Comparison of ENCODE assay signal across 24 cellular contexts in genomic region chr4:133903029-133903428, GRCh38.
"Had no signal": no experiment of that assay in that cellular context is flagged by ENCODE, and none has a peak within 500 bp of the region (broad histone marks: within the 10 kb centered on the region; RNA-seq: fewer than 3 reads in every experiment).

No MANE protein-coding gene starts in this region.

- H3K9me3 ChIP-seq: colonic mucosa, esophagus squamous epithelium, gastroesophageal sphincter had no signal

- DNase-seq: colonic mucosa; cortex of kidney; dermis blood vessel endothelial cell; dorsolateral prefrontal cortex; effector CD4-positive, alpha-beta T cell; effector CD8-positive, alpha-beta T cell; effector memory CD4-positive, alpha-beta T cell; effector memory CD8-positive, alpha-beta T cell; endodermal cell; erythroblast; esophagus squamous epithelium; foreskin fibroblast; foreskin keratinocyte; foreskin melanocyte; gastrocnemius medialis; glutamatergic neuron; heart left ventricle; heart right ventricle had no signal

- ATAC-seq: effector memory CD8-positive, alpha-beta T cell; esophagus mucosa; foreskin keratinocyte; gastrocnemius medialis; gastroesophageal sphincter; heart left ventricle; heart right ventricle had no signal

- H3K4me1 ChIP-seq: colonic mucosa, esophagus muscularis mucosa, esophagus squamous epithelium, foreskin keratinocyte, gastrocnemius medialis, gastroesophageal sphincter, heart left ventricle, heart right ventricle had no signal

- H3K27ac Mint-ChIP-seq: dendritic cell treated with granulocyte-macrophage colony-stimulating factor and Interleukin-4, amounts not matched to agents 40 ng/mL and 50 ng/mL, for 4 days; effector memory CD8-positive, alpha-beta T cell; endodermal cell had no signal

- H3K9me3 Mint-ChIP-seq: dendritic cell treated with granulocyte-macrophage colony-stimulating factor and Interleukin-4, amounts not matched to agents 40 ng/mL and 50 ng/mL, for 4 days; endodermal cell had no signal

- H3K4me1 Mint-ChIP-seq: endodermal cell had no signal

- H3K4me3 ChIP-seq: colonic mucosa, coronary artery, dorsolateral prefrontal cortex, esophagus muscularis mucosa, esophagus squamous epithelium, gastrocnemius medialis, gastroesophageal sphincter, heart left ventricle, heart right ventricle had no signal

- H3K27me3 Mint-ChIP-seq: dendritic cell treated with granulocyte-macrophage colony-stimulating factor and Interleukin-4, amounts not matched to agents 40 ng/mL and 50 ng/mL, for 4 days; effector memory CD8-positive, alpha-beta T cell had no signal

- H3K36me3 ChIP-seq: colonic mucosa, esophagus muscularis mucosa, esophagus squamous epithelium, gastrocnemius medialis, gastroesophageal sphincter, heart left ventricle, heart right ventricle had no signal

- H3K4me3 Mint-ChIP-seq: dendritic cell treated with granulocyte-macrophage colony-stimulating factor and Interleukin-4, amounts not matched to agents 40 ng/mL and 50 ng/mL, for 4 days; effector memory CD8-positive, alpha-beta T cell; endodermal cell had no signal

- H3K27ac ChIP-seq: colonic mucosa, coronary artery, dorsolateral prefrontal cortex, epithelial cell of prostate, esophagus muscularis mucosa, esophagus squamous epithelium, foreskin keratinocyte, gastrocnemius medialis, gastroesophageal sphincter, heart left ventricle, heart right ventricle had no signal

- H3K27me3 ChIP-seq: colonic mucosa, dorsolateral prefrontal cortex, esophagus muscularis mucosa, esophagus squamous epithelium, foreskin keratinocyte, gastrocnemius medialis, gastroesophageal sphincter, heart left ventricle, heart right ventricle had no signal
